24 cellular contexts compared by ENCODE assay signal in genomic region chr4:24226667-24227066, GRCh38.
DNase-seq lines count a peak whose midpoint lies in the region; ATAC-seq and TF ChIP-seq lines count a peak whose summit lies in the region.
"Had no signal": no experiment of that assay in that cellular context is flagged by ENCODE, and none has a peak within 500 bp of the region (broad histone marks: within the 10 kb centered on the region; RNA-seq: fewer than 3 reads in every experiment).

No MANE protein-coding gene starts in this region.

- no peaks in the 10 kb centered on the region for H3K4me1 Mint-ChIP-seq in CD8-positive, alpha-beta T cell (ENCODE audit: low read depth)
- H3K4me1 Mint-ChIP-seq in CD14-positive monocyte = no peaks in the 10 kb centered on the region

- no peaks in the 10 kb centered on the region for H3K36me3 ChIP-seq in CD8-positive, alpha-beta T cell (ENCODE audit: insufficient read depth, low read length)
- H3K36me3 ChIP-seq: BE2C, HAP-1, thyroid gland had no signal

- no peaks in the 10 kb centered on the region for H3K9me3 ChIP-seq in CD8-positive, alpha-beta T cell (ENCODE audit: low read length)
- H3K9me3 ChIP-seq: BE2C, HAP-1, thyroid gland had no signal

- H3K27me3 ChIP-seq in CD8-positive, alpha-beta T cell (ENCODE audit: insufficient read depth, low read length) = no peaks in the 10 kb centered on the region
- H3K27me3 ChIP-seq: BE2C, thyroid gland had no signal

- POLR2A ChIA-PET in CD8-positive, alpha-beta T cell (lab: Charles Lee) = no interaction called here

- H3K9me3 Mint-ChIP-seq in CD8-positive, alpha-beta T cell = no peaks in the 10 kb centered on the region
- H3K9me3 Mint-ChIP-seq in CD14-positive monocyte = peaks cover 0 to 11% (median 2%) of the 10 kb centered on the region in 7 donors

- no peak overlapping the region for H3K4me3 Mint-ChIP-seq in CD8-positive, alpha-beta T cell
- no peak overlapping the region for H3K4me3 Mint-ChIP-seq in CD14-positive monocyte
- H3K4me3 Mint-ChIP-seq: activated CD8-positive, alpha-beta T cell treated with anti-CD3 and anti-CD28 coated beads, Interleukin-2, amount 10 ng/mL, durations not matched to agents 7 days and 5 days had no signal

- DNase-seq in AG10803 (ENCODE audit: low read depth) = peak; percentile 49
- peak; percentile 39 for DNase-seq in astrocyte of the hippocampus (ENCODE audit: low read depth, low spot score)
- DNase-seq in left lobe of liver (ENCODE audit: low spot score) = peak; percentile 52
- DNase-seq in CD8-positive, alpha-beta T cell = no peak
- DNase-seq in CD14-positive monocyte (ENCODE audit: low spot score) = no peak
- no peak for DNase-seq in NCI-H1092 (lab: John Stamatoyannopoulos, UW)
- DNase-seq: activated CD8-positive, alpha-beta T cell treated with anti-CD3 and anti-CD28 coated beads, Interleukin-2, amount 10 ng/mL, durations not matched to agents 7 days and 5 days; activated naive CD4-positive, alpha-beta T cell; BE2C; kidney glomerular epithelial cell; mesendoderm; NCI-H1048; NCI-H2029; NCI-H2227 treated with DMSO at 0.1 percent for 48 hours; NCI-H748 treated with DMSO at 0.1 percent for 48 hours; OCI-M1; SHP77; stimulated activated CD4-positive, alpha-beta T cell treated with anti-CD3 and anti-CD28 coated beads, Interleukin-4, amount 100 ng/mL, for 4 hours; stimulated activated naive CD8-positive, alpha-beta T cell treated with anti-CD3 and anti-CD28 coated beads, Interleukin-15, Interleukin-2, amounts not matched to agents 100 U/mL and 50 U/mL, for 24 hours; thyroid gland had no signal

- intact Hi-C loops in CD8-positive, alpha-beta T cell (cut with DNase I, micrococcal nuclease) = no loop called here
- intact Hi-C loops in CD14-positive monocyte (cut with micrococcal nuclease) = no loop called here

- ATAC-seq in HG02763 (IDR thresholded peaks at IDR 0.05; ENCODE audit: unreplicated experiment) = peak; percentile 50
- ATAC-seq in left lobe of liver = peak; percentile 37
- no peak for ATAC-seq in CD8-positive, alpha-beta T cell
- no peak for ATAC-seq in GM21619 (IDR thresholded peaks at IDR 0.05; ENCODE audit: unreplicated experiment)
- ATAC-seq: activated CD8-positive, alpha-beta T cell treated with anti-CD3 and anti-CD28 coated beads, Interleukin-2, amount 10 ng/mL, durations not matched to agents 7 days and 5 days; stimulated activated naive CD8-positive, alpha-beta T cell treated with anti-CD3 and anti-CD28 coated beads, Interleukin-15, Interleukin-2, amounts not matched to agents 100 U/mL and 50 U/mL, for 24 hours had no signal

- TF ChIP-seq CTCF in AG10803 (conservative IDR thresholded peaks at IDR 0.05; ENCODE audit: low read length) (no peak), CD14-positive monocyte (IDR thresholded peaks at IDR 0.05) (no peak)
- TF ChIP-seq CTCF in CD8-positive, alpha-beta T cell (IDR thresholded peaks at IDR 0.05) = no peak

- CTCF ChIA-PET in CD8-positive, alpha-beta T cell (lab: Charles Lee) = no interaction called here

- no peaks in the 10 kb centered on the region for H3K36me3 Mint-ChIP-seq in CD8-positive, alpha-beta T cell
- no peaks in the 10 kb centered on the region for H3K36me3 Mint-ChIP-seq in CD14-positive monocyte

- H3K27ac Mint-ChIP-seq in CD8-positive, alpha-beta T cell = no peak overlapping the region
- no peak overlapping the region for H3K27ac Mint-ChIP-seq in CD14-positive monocyte
- H3K27ac Mint-ChIP-seq: activated CD8-positive, alpha-beta T cell treated with anti-CD3 and anti-CD28 coated beads, Interleukin-2, amount 10 ng/mL, durations not matched to agents 7 days and 5 days had no signal

- H3K27ac ChIP-seq in CD8-positive, alpha-beta T cell (ENCODE audit: low read depth, low read length) = no peak overlapping the region
- H3K27ac ChIP-seq: KMS-11, thyroid gland had no signal

- no peaks in the 10 kb centered on the region for H3K27me3 Mint-ChIP-seq in CD8-positive, alpha-beta T cell (ENCODE audit: low read depth)
- H3K27me3 Mint-ChIP-seq in CD14-positive monocyte (ENCODE audit: low read depth in 3 of 3) = peaks cover 0 to 2% (median 1%) of the 10 kb centered on the region in 3 donors

- H3K4me3 ChIP-seq in AG10803 (ENCODE audit: low read length) = peak overlapping the region; percentile 36
- H3K4me3 ChIP-seq in CD8-positive, alpha-beta T cell (ENCODE audit: low read depth, low read length) = no peak overlapping the region
- H3K4me3 ChIP-seq: HAP-1, thyroid gland had no signal

- H3K4me1 ChIP-seq in CD8-positive, alpha-beta T cell (ENCODE audit: insufficient read depth, low read length) = no peaks in the 10 kb centered on the region
- H3K4me1 ChIP-seq: BE2C, HAP-1, thyroid gland had no signal

Comparison
In these comparisons a context has a peak if more than half of its experiments do, and no peak if none do; other contexts are left out.
1. DNase-seq: peak in AG10803 (single experiment), astrocyte of the hippocampus (single experiment) and left lobe of liver (single experiment); none in CD8-positive, alpha-beta T cell (0 of 7), CD14-positive monocyte (single experiment) and NCI-H1092 (single experiment).
2. ATAC-seq: peak in HG02763 (single experiment) and left lobe of liver (single experiment); none in CD8-positive, alpha-beta T cell (single experiment) and GM21619 (single experiment).